In the genomic region with DNA sequence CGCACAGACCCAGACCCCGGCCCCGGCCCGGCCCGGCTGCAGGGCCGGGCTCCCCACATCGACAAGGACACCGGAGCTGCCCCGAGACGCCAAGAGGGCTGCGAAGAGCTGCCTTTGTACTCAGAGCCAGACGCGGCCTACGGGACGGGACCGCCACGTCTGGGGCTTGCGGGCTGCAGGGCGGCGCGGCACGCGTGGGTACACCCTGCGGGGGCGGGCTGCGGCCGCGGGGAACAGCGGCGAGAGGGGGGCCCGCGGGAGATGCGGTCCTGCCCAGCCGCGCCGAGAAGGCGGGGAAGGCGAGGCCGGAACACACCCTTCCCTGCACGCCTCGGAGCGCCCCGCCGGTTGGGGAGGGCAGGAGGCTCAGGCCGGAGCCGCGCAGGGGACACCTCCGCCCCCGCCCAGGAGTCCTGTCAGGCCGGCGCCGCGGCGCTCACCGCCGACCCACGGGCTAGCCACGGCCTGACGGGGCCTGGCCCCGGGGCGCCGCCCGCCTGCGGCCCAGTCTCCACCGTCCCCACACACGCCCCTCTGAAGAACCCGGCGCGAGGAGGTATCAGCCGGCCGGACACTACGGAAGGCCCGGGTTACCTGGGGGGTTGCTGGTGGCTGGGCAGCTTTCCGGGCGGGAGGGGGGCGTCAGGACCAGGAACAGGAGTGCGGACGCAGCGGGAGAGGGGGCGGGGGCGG, we compare ENCODE assay signal across 8 cellular contexts. TPM values are rescaled to one million over a fixed set of nuclear protein-coding genes. Genes with fewer than 3 reads are reported as not detected.
DNase-seq lines count a peak whose midpoint lies in the region; ATAC-seq and TF ChIP-seq lines count a peak whose summit lies in the region.

No MANE protein-coding gene starts in this region.

- CTCF ChIA-PET in activated CD4-positive, alpha-beta T cell treated with anti-CD3 and anti-CD28 coated beads for 36 hours (lab: Charles Lee) = interaction anchor here (0.6 to 5.0 kb wide), 6 partner anchors 12 to 246 kb away, joined by 3 to 41 read pairs (median 3); no protein-coding TSS in a partner anchor

- H3K36me3 Mint-ChIP-seq in activated CD4-positive, alpha-beta T cell treated with anti-CD3 and anti-CD28 coated beads for 36 hours (ENCODE audit: low read depth) = peaks cover 2% of the 10 kb centered on the region

- peak; percentile 32 for DNase-seq in AG08396 (ENCODE audit: low spot score)
- DNase-seq in GM19238 (ENCODE audit: insufficient read length, low spot score) = peak; percentile 16
- DNase-seq in activated CD4-positive, alpha-beta T cell treated with anti-CD3 and anti-CD28 coated beads for 36 hours = peak; percentile 59
- peak; percentile 76 for DNase-seq in coronary artery (ENCODE audit: low spot score)
- DNase-seq in medulla oblongata (ENCODE audit: extremely low spot score) = peak; percentile 23
- DNase-seq in stimulated activated CD8-positive, alpha-beta memory T cell treated with anti-CD3 and anti-CD28 coated beads, Interleukin-15, amount 100 ng/mL, for 48 hours (ENCODE audit: low read depth in 2 of 2) = peak; percentile 19 to 48
- DNase-seq in NCI-H2196 (lab: John Stamatoyannopoulos, UW; ENCODE audit: unreplicated experiment) = no peak

- no peaks in the 10 kb centered on the region for H3K9me3 Mint-ChIP-seq in activated CD4-positive, alpha-beta T cell treated with anti-CD3 and anti-CD28 coated beads for 36 hours (ENCODE audit: low read depth)

- peak overlapping the region; percentile 86 to 98 for H3K27ac ChIP-seq in coronary artery

- H3K4me3 Mint-ChIP-seq in activated CD4-positive, alpha-beta T cell treated with anti-CD3 and anti-CD28 coated beads for 36 hours = peak overlapping the region; percentile 93

- intact Hi-C loops in activated CD4-positive, alpha-beta T cell treated with anti-CD3 and anti-CD28 coated beads for 36 hours (cut with DNase I, micrococcal nuclease) = loop anchor here (1.0 to 5.0 kb wide), 8 partner anchors 8 to 621 kb away; partner anchors contain the start of genes CNTRL (in 2 of the 2), CDK5RAP2 (in 1 of the 2), FBXW2 (in 1 of the 2) and PSMD5 (in 1 of the 2)

- no peaks in the 10 kb centered on the region for H3K27me3 Mint-ChIP-seq in activated CD4-positive, alpha-beta T cell treated with anti-CD3 and anti-CD28 coated beads for 36 hours

- ATAC-seq in HG03439 (IDR thresholded peaks at IDR 0.05; ENCODE audit: unreplicated experiment) = peak; percentile 24
- peak; percentile 9 for ATAC-seq in activated CD4-positive, alpha-beta T cell treated with anti-CD3 and anti-CD28 coated beads for 36 hours

- POLR2A ChIA-PET in activated CD4-positive, alpha-beta T cell treated with anti-CD3 and anti-CD28 coated beads for 36 hours (lab: Charles Lee) = interaction anchor here (0.6 to 1.0 kb wide), 3 partner anchors 12 to 427 kb away, joined by 3 to 5 read pairs (median 4); no protein-coding TSS in a partner anchor

- H3K4me1 Mint-ChIP-seq in activated CD4-positive, alpha-beta T cell treated with anti-CD3 and anti-CD28 coated beads for 36 hours = peaks cover 40% of the 10 kb centered on the region

- peak overlapping the region; percentile 93 for H3K27ac Mint-ChIP-seq in activated CD4-positive, alpha-beta T cell treated with anti-CD3 and anti-CD28 coated beads for 36 hours

- H3K4me3 ChIP-seq in coronary artery = peak overlapping the region; percentile 92

- TF ChIP-seq CTCF in coronary artery (IDR thresholded peaks at IDR 0.05) = no peak

RNA-seq across cellular contexts. Expression of gene RAB14, which starts 0.5 kb away (rescaled TPM):
- total RNA-seq in activated CD4-positive, alpha-beta T cell treated with anti-CD3 and anti-CD28 coated beads for 36 hours = 10 to 100 TPM; 52.3 to 54.7 TPM
